26 cellular contexts compared by ENCODE assay signal in genomic region chr11:108097179-108097578, GRCh38.
"Had no signal": no experiment of that assay in that cellular context is flagged by ENCODE, and none has a peak within 500 bp of the region (broad histone marks: within the 10 kb centered on the region; RNA-seq: fewer than 3 reads in every experiment).

No MANE protein-coding gene starts in this region.

- H3K4me1 ChIP-seq: lower lobe of right lung, right lobe of liver, testis, tibial artery had no signal

- ATAC-seq: effector memory CD8-positive, alpha-beta T cell; heart right ventricle; left ventricle myocardium superior; lower lobe of right lung; natural killer cell treated with Interleukin-12 subunit alpha and Interleukin-12 subunit beta and Interleukin-15 and Interleukin-18, amount 100 ng/mL, for 72 hours; stimulated activated naive CD8-positive, alpha-beta T cell treated with anti-CD3 and anti-CD28 coated beads, Interleukin-15, Interleukin-2, amounts not matched to agents 100 U/mL and 50 U/mL, for 24 hours had no signal

- H3K4me1 Mint-ChIP-seq: neural crest cell had no signal

- H3K9me3 Mint-ChIP-seq: effector memory CD8-positive, alpha-beta T cell; naive B cell; natural killer cell treated with Interleukin-12 subunit alpha and Interleukin-12 subunit beta and Interleukin-15 and Interleukin-18, amount 100 ng/mL, for 72 hours; neural crest cell had no signal

- DNase-seq: cortex of kidney; effector memory CD8-positive, alpha-beta T cell; erythroblast; esophagus squamous epithelium; foreskin melanocyte; glutamatergic neuron; heart right ventricle; hippocampal formation; left ventricle myocardium superior; lower lobe of right lung; naive B cell; pancreas; right lobe of liver; stimulated activated CD4-positive, alpha-beta T cell treated with anti-CD3 and anti-CD28 coated beads, Interleukin-12 subunit alpha, Interleukin-12 subunit beta, amount 100 ng/mL, for 4 hours; stimulated activated CD4-positive, alpha-beta T cell treated with anti-CD3 and anti-CD28 coated beads, Interleukin-1b, Interleukin-23, amount 100 ng/mL, for 48 hours; stimulated activated CD4-positive, alpha-beta T cell treated with anti-CD3 and anti-CD28 coated beads, Interleukin-4, amount 100 ng/mL, for 1 hour; stimulated activated CD8-positive, alpha-beta memory T cell treated with anti-CD3 and anti-CD28 coated beads, Interleukin-4, amount 100 ng/mL, for 48 hours; stimulated activated naive CD8-positive, alpha-beta T cell treated with anti-CD3 and anti-CD28 coated beads, Interleukin-15, Interleukin-2, amounts not matched to agents 100 U/mL and 50 U/mL, for 24 hours; substantia nigra; testis; tibial artery; upper lobe of left lung had no signal

- H3K27me3 Mint-ChIP-seq: effector memory CD8-positive, alpha-beta T cell; naive B cell; natural killer cell treated with Interleukin-12 subunit alpha and Interleukin-12 subunit beta and Interleukin-15 and Interleukin-18, amount 100 ng/mL, for 72 hours had no signal

- H3K4me3 ChIP-seq: esophagus squamous epithelium, heart right ventricle, lower lobe of right lung, pancreas, right lobe of liver, smooth muscle cell, testis, tibial artery, upper lobe of left lung had no signal

- H3K9me3 ChIP-seq: esophagus squamous epithelium, heart right ventricle, lower lobe of right lung, neutrophil, pancreas, right lobe of liver, testis, tibial artery, upper lobe of left lung had no signal

- H3K27ac Mint-ChIP-seq: effector memory CD8-positive, alpha-beta T cell; naive B cell; natural killer cell treated with Interleukin-12 subunit alpha and Interleukin-12 subunit beta and Interleukin-15 and Interleukin-18, amount 100 ng/mL, for 72 hours had no signal

- H3K4me3 Mint-ChIP-seq: effector memory CD8-positive, alpha-beta T cell; naive B cell; natural killer cell treated with Interleukin-12 subunit alpha and Interleukin-12 subunit beta and Interleukin-15 and Interleukin-18, amount 100 ng/mL, for 72 hours; neural crest cell had no signal
